1 cellular context compared by ENCODE assay signal in the genomic region with DNA sequence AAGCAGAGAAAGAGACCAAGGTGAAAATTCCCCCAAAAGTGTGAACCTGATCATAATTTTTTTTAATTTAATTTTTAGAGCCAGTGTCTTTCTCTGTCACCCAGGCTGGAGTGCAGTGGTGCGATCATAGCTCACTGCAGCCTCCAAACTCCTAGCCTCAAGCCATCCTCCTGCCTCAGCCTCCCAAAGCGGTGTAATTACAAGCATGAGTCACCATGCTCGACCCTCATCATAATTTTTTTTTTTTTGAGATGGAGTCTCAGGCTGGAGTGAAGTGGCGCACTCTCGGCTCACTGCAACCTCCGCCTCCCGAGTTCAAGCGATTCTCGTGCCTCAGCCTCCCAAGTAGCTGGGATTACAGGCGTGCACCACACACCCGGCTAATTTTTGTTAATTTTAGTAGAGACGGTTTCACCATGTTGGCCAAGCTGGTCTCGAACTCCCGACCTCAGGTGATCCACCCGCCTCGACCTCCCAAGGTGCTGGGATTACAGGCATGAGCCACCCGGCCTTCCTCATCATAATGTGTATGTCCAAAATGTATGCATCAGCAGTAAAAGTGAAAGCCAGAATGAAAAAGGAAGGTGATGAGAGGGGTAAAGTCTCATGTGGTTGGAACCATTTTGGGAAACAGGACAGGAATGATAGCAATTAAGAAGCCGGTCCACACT.
TF ChIP-seq lines count a peak whose summit lies in the region.

No MANE protein-coding gene starts in this region.

TF ChIP-seq in endothelial cell of umbilical vein, 7 proteins besides CTCF, POLR2A, EP300 and RAD21:
- TF ChIP-seq JUN (IDR thresholded peaks at IDR 0.05; ENCODE audit: borderline replicate concordance, insufficient read depth, insufficient read length, low read depth), result peak; percentile 1
